In the genomic region with DNA sequence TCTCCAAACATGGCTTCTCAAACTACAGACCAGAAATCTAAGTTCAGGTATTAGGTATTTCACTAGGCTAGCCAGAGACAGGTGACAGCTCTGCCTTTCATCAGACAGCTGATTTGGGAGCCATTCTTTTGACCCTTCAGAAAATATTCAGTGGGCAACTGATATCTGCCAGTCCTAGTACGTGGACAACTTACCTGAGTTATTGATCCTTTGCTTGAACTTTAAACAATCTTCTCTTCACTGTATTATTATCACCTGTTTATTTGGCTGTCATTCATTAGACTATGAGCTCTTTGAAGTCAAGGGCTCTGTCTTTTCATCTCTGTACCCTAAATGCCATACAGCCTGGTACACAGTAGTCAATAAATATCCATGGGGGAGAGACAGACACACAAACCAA, we compare ENCODE assay signal across 10 cellular contexts.
"Had no signal": no experiment of that assay in that cellular context is flagged by ENCODE, and none has a peak within 500 bp of the region (broad histone marks: within the 10 kb centered on the region; RNA-seq: fewer than 3 reads in every experiment).

No MANE protein-coding gene starts in this region.

- H3K36me3 ChIP-seq: HAP-1 had no signal

- H3K9me3 ChIP-seq: HAP-1 had no signal

- H3K4me1 ChIP-seq: HAP-1 had no signal

- H3K27ac Mint-ChIP-seq: GM23338, HFFc6 had no signal

- H3K4me3 ChIP-seq: GM23248, GM23338, HAP-1 had no signal

- H3K4me2 ChIP-seq: GM23338 had no signal

- H3K9ac ChIP-seq: GM23248 had no signal

- FAIRE-seq: H54 had no signal

- H3K9me3 Mint-ChIP-seq: GM23338, H9, HFFc6 had no signal

- ATAC-seq: GM23338, HCT116 had no signal

- H2AFZ ChIP-seq: GM23248, GM23338 had no signal

- H3K4me3 Mint-ChIP-seq: GM23338, H9, HFFc6 had no signal

- DNase-seq: GM23248, GOT3, H7, H9, HCEC 1CT, HFFc6 had no signal

- H3K27ac ChIP-seq: GM23248 had no signal
